ENCODE assay signal across 8 cellular contexts in the genomic region with DNA sequence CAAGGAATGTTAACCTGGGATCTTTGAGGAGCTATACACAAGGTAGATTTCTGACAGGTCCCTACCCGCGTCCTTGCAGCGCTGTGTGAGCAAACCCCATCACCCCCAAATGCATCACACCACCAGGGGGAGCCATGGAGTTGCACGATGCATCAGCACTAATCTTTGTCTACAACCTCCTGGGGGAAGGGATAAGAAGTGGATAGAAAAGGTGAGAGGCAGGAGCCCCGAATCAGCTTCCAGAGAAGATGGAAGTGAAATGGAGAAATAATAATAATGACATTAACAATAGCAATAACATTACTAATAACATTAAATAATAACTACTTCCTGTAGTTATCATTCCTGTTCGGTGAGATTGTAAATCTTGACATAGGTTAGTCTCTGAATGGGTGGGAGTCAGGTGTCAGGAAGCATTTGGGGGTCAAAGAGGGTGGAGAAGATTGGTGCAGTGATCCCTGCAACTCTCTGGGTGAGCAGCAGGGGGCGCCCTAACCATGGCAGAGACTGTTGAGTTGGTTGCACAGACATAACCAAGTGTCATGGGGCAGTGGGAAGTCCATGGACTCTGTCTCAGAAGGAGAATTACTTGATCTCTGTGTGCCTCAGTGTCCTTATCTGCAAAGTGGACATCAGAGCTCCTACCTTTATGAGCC. TPM values are rescaled to one million over a fixed set of nuclear protein-coding genes. Genes with fewer than 3 reads are reported as not detected.
DNase-seq lines count a peak whose midpoint lies in the region; ATAC-seq, FAIRE-seq and TF ChIP-seq lines count a peak whose summit lies in the region.

No MANE protein-coding gene starts in this region.

- H3K4me3 ChIP-seq in left ventricle myocardium inferior = no peak overlapping the region

- no peak for TF ChIP-seq POLR2A in H54 (IDR thresholded peaks at IDR 0.05; ENCODE audit: low read depth, low read length)

- peak; percentile 36 for DNase-seq in Ammon's horn (ENCODE audit: low spot score)
- peak; percentile 15 for DNase-seq in H54 (ENCODE audit: insufficient read length, low spot score)
- DNase-seq in SK-N-DZ (ENCODE audit: low spot score) = peak; percentile 2
- DNase-seq in activated gamma-delta T cell treated with anti-CD3 and anti-CD28 coated beads, Interleukin-2, amount 50 U/mL, for 16 hours (ENCODE audit: low read depth) = peak; percentile 74
- DNase-seq in left ventricle myocardium inferior = peak; percentile 52
- DNase-seq in stimulated activated CD4-positive, alpha-beta T cell treated with anti-CD3 and anti-CD28 coated beads, Interleukin-15, amount 100 ng/mL, for 24 hours = peak; percentile 89
- DNase-seq in frontal cortex (ENCODE audit: low spot score in 2 of 2) = no peak

- H3K27me3 ChIP-seq in left ventricle myocardium inferior (ENCODE audit: low read depth) = peaks cover 62% of the 10 kb centered on the region

- H3K9me3 ChIP-seq in left ventricle myocardium inferior (replicated peaks) = no peaks in the 10 kb centered on the region

- no peak for ATAC-seq in GM21526 (IDR thresholded peaks at IDR 0.05; ENCODE audit: low FRiP score, unreplicated experiment)

- no peaks in the 10 kb centered on the region for H3K4me1 ChIP-seq in left ventricle myocardium inferior

- FAIRE-seq in H54 (lab: Jason Lieb, UNC) (no peak), frontal cortex (lab: Jason Lieb, UNC) (no peak)

- no peaks in the 10 kb centered on the region for H3K36me3 ChIP-seq in left ventricle myocardium inferior

- H3K27ac ChIP-seq in left ventricle myocardium inferior (replicated peaks) = no peak overlapping the region

- intact Hi-C loops in left ventricle myocardium inferior (cut with micrococcal nuclease) = no loop called here

- peak; percentile 63 for TF ChIP-seq CTCF in left ventricle myocardium inferior (IDR thresholded peaks at IDR 0.05; ENCODE audit: borderline replicate concordance)

RNA-seq across cellular contexts. Expression of gene SIGLEC7, which starts 16.5 kb away (rescaled TPM):
- polyA plus RNA-seq in SK-N-DZ (2014; cell fraction: cytosol; rRNA removed) = not detected in 2 replicates
- polyA plus RNA-seq in SK-N-DZ (2014; cell fraction: nucleus; rRNA removed) = not detected in 2 replicates
- total RNA-seq in left ventricle myocardium inferior (0.47 TPM), frontal cortex (under 0.01 TPM)

RNA-seq across cellular contexts. Expression of gene SIGLEC9, which starts 33.9 kb away (rescaled TPM):
- polyA plus RNA-seq in SK-N-DZ (2014; cell fraction: cytosol; rRNA removed) = not detected in 2 replicates
- polyA plus RNA-seq in SK-N-DZ (2014; cell fraction: nucleus; rRNA removed) = not detected in 2 replicates
- total RNA-seq in left ventricle myocardium inferior = 1.7 TPM
- total RNA-seq in frontal cortex = 0.41 TPM

RNA-seq across cellular contexts. Expression of gene CTU1, which starts 50.4 kb away (rescaled TPM):
- 3.9 and 11.5 TPM in 2 replicates for polyA plus RNA-seq in SK-N-DZ (2014; cell fraction: cytosol; rRNA removed)
- polyA plus RNA-seq in SK-N-DZ (2014; cell fraction: nucleus; rRNA removed) = 12.4 and 20.1 TPM in 2 replicates
- total RNA-seq in left ventricle myocardium inferior (4.4 TPM), frontal cortex (4.1 TPM)

Comparison
In these comparisons a context has a peak if more than half of its experiments do, and no peak if none do; other contexts are left out.
1. DNase-seq: peak in Ammon's horn (single experiment), H54 (single experiment), SK-N-DZ (single experiment), activated gamma-delta T cell treated with anti-CD3 and anti-CD28 coated beads, Interleukin-2, amount 50 U/mL, for 16 hours (single experiment), left ventricle myocardium inferior (single experiment) and stimulated activated CD4-positive, alpha-beta T cell treated with anti-CD3 and anti-CD28 coated beads, Interleukin-15, amount 100 ng/mL, for 24 hours (single experiment); none in frontal cortex (0 of 2).